Comparison of ENCODE assay signal across 10 cellular contexts in genomic region chr13:98581971-98582702, GRCh38. TPM values are rescaled to one million over a fixed set of nuclear protein-coding genes. Genes with fewer than 3 reads are reported as not detected.
DNase-seq lines count a peak whose midpoint lies in the region; ATAC-seq and TF ChIP-seq lines count a peak whose summit lies in the region.
"Had no signal": no experiment of that assay in that cellular context is flagged by ENCODE, and none has a peak within 500 bp of the region (broad histone marks: within the 10 kb centered on the region; RNA-seq: fewer than 3 reads in every experiment).

No MANE protein-coding gene starts in this region.

- no peaks in the 10 kb centered on the region for H3K27me3 Mint-ChIP-seq in CD8-positive, alpha-beta T cell (ENCODE audit: low read depth)
- H3K27me3 Mint-ChIP-seq in mesothelial cell of epicardium (ENCODE audit: low read depth): no peaks in the 10 kb centered on the region

- no peak overlapping the region for H3K4me3 Mint-ChIP-seq in CD8-positive, alpha-beta T cell
- no peak overlapping the region for H3K4me3 Mint-ChIP-seq in mesothelial cell of epicardium

- peak overlapping the region; percentile 11 for H3K27ac Mint-ChIP-seq in CD8-positive, alpha-beta T cell
- peak overlapping the region; percentile 91 for H3K27ac Mint-ChIP-seq in mesothelial cell of epicardium

- CTCF ChIA-PET in CD8-positive, alpha-beta T cell (lab: Charles Lee): interaction anchor here (1.1 kb wide), 1 partner anchor 137 kb away, joined by 4 read pairs; no protein-coding TSS in a partner anchor

- no peak for DNase-seq in CD8-positive, alpha-beta T cell
- DNase-seq in M059J (ENCODE audit: low read depth) (peak; percentile 74), astrocyte of the hippocampus (ENCODE audit: low read depth, low spot score) (peak; percentile 69), mesothelial cell of epicardium (ENCODE audit: low spot score in 2 of 2, unreplicated experiment in 2 of 2) (no peak), LoVo (ENCODE audit: low spot score) (no peak), DMS114 treated with DMSO at 0.1 percent for 48 hours (lab: John Stamatoyannopoulos, UW; ENCODE audit: unreplicated experiment) (no peak)
- DNase-seq in activated CD4-positive, alpha-beta T cell treated with anti-CD3 and anti-CD28 coated beads, Interleukin-2, amount 50 U/mL, for 4 hours: no peak
- DNase-seq: NCI-H2171 treated with DMSO at 0.1 percent for 48 hours had no signal

- POLR2A ChIA-PET in CD8-positive, alpha-beta T cell (lab: Charles Lee): no interaction called here

- peaks cover 4% of the 10 kb centered on the region for H3K4me1 Mint-ChIP-seq in CD8-positive, alpha-beta T cell (ENCODE audit: low read depth)
- peaks cover 80% of the 10 kb centered on the region for H3K4me1 Mint-ChIP-seq in mesothelial cell of epicardium

- ATAC-seq in CD8-positive, alpha-beta T cell: no peak
- no peak for ATAC-seq in GM19328 (IDR thresholded peaks at IDR 0.05; ENCODE audit: unreplicated experiment)

- no peaks in the 10 kb centered on the region for H3K27me3 ChIP-seq in CD8-positive, alpha-beta T cell (ENCODE audit: insufficient read depth, low read length)

- no peak overlapping the region for H3K27ac ChIP-seq in CD8-positive, alpha-beta T cell (ENCODE audit: low read depth, low read length)

- H3K9me3 ChIP-seq in CD8-positive, alpha-beta T cell (ENCODE audit: low read length): no peaks in the 10 kb centered on the region
- H3K9me3 ChIP-seq: thoracic aorta had no signal

- no peak overlapping the region for H3K4me3 ChIP-seq in CD8-positive, alpha-beta T cell (ENCODE audit: low read depth, low read length)
- H3K4me3 ChIP-seq: thoracic aorta had no signal

- H3K9me3 Mint-ChIP-seq in CD8-positive, alpha-beta T cell: no peaks in the 10 kb centered on the region
- H3K9me3 Mint-ChIP-seq in mesothelial cell of epicardium: no peaks in the 10 kb centered on the region

- no peaks in the 10 kb centered on the region for H3K36me3 Mint-ChIP-seq in CD8-positive, alpha-beta T cell
- no peaks in the 10 kb centered on the region for H3K36me3 Mint-ChIP-seq in mesothelial cell of epicardium

- intact Hi-C loops in CD8-positive, alpha-beta T cell (cut with DNase I, micrococcal nuclease): loop anchor here in 1 of 2 experiments (5.0 to 10.0 kb wide), 2 partner anchors 40 to 1023 kb away; partner anchors contain the start of gene CLYBL

- TF ChIP-seq CTCF in CD8-positive, alpha-beta T cell (IDR thresholded peaks at IDR 0.05): no peak
- TF ChIP-seq CTCF in mesothelial cell of epicardium (IDR thresholded peaks at IDR 0.05; ENCODE audit: unreplicated experiment): no peak

- H3K4me1 ChIP-seq in CD8-positive, alpha-beta T cell (ENCODE audit: insufficient read depth, low read length): peaks cover 6% of the 10 kb centered on the region

- H3K36me3 ChIP-seq in CD8-positive, alpha-beta T cell (ENCODE audit: insufficient read depth, low read length): no peaks in the 10 kb centered on the region
- H3K36me3 ChIP-seq: thoracic aorta had no signal

RNA-seq across cellular contexts. Expression of gene STK24, which starts 5.2 kb away (rescaled TPM):
- total RNA-seq in CD8-positive, alpha-beta T cell: 10 to 100 TPM; 69.9 to 71.5 TPM
- 59.7 and 93.2 TPM in 2 replicates for total RNA-seq in M059J (2014; rRNA removed; shearing (Covaris generic))
- 85.4 to 92.1 TPM (median 88.4 TPM) in 3 replicates for total RNA-seq in mesothelial cell of epicardium

Comparison
In these comparisons a context has a peak if more than half of its experiments do, and no peak if none do; other contexts are left out.
1. DNase-seq: peak in M059J (single experiment) and astrocyte of the hippocampus (single experiment); none in CD8-positive, alpha-beta T cell (0 of 7), mesothelial cell of epicardium (0 of 2), LoVo (single experiment), DMS114 treated with DMSO at 0.1 percent for 48 hours (single experiment) and activated CD4-positive, alpha-beta T cell treated with anti-CD3 and anti-CD28 coated beads, Interleukin-2, amount 50 U/mL, for 4 hours (0 of 2).